In genomic region chr19:1093811-1094553, GRCh38 we compare ENCODE assay signal across 9 cellular contexts. TPM values are rescaled to one million over a fixed set of nuclear protein-coding genes. Genes with fewer than 3 reads are reported as not detected.
DNase-seq lines count a peak whose midpoint lies in the region; ATAC-seq and TF ChIP-seq lines count a peak whose summit lies in the region.
"Had no signal": no experiment of that assay in that cellular context is flagged by ENCODE, and none has a peak within 500 bp of the region (broad histone marks: within the 10 kb centered on the region; RNA-seq: fewer than 3 reads in every experiment).

No MANE protein-coding gene starts in this region.

- H3K4me1 ChIP-seq in heart left ventricle (peaks cover 5 to 48% (median 16%) of the 10 kb centered on the region in 12 donors), mammary epithelial cell (ENCODE audit: insufficient read depth, low read length) (peaks cover 14% of the 10 kb centered on the region), mesodermal cell (ENCODE audit: control insufficient read depth, insufficient read depth, low read length, poor library complexity, severe bottlenecking) (peaks cover 14% of the 10 kb centered on the region), vagina (peaks cover 32% of the 10 kb centered on the region)

- ATAC-seq in heart left ventricle: no peak

- CTCF ChIA-PET in mammary epithelial cell (lab: Charles Lee; ENCODE audit: low non-redundant PET): interaction anchor here (0.7 kb wide), 1 partner anchor 53 kb away, joined by 9 read pairs; no protein-coding TSS in a partner anchor

- peaks cover 32% of the 10 kb centered on the region for H3K79me2 ChIP-seq in mammary epithelial cell (ENCODE audit: insufficient read depth, low read length)

- peak in 1 of 5 donors; percentile 24 for DNase-seq in heart left ventricle
- no peak for DNase-seq in cardiac septum (ENCODE audit: low spot score)
- no peak for DNase-seq in mammary epithelial cell
- no peak for DNase-seq in vagina (ENCODE audit: extremely low spot score in 2 of 2)
- no peak for DNase-seq in T1000 (lab: John Stamatoyannopoulos, UW)
- DNase-seq in NCI-H2081 treated with DMSO at 0.1 percent for 48 hours (lab: John Stamatoyannopoulos, UW): no peak
- no peak for DNase-seq in epidermal melanocyte (ENCODE audit: insufficient read length, low spot score)
- DNase-seq: NCI-H2029 treated with DMSO at 0.1 percent for 48 hours had no signal

- dilution Hi-C loops in mammary epithelial cell (cut with HindIII; ENCODE audit: low sequenced_read_pairs): no loop called here

- WGBS in heart left ventricle, 4 donors: 65 to 67% (median 66%) methylated on average over 28 to 32 of the region's 32 CpGs
- WGBS in mammary epithelial cell (ENCODE audit: low coverage, missing lambda C conversion rate): 41% methylated on average over 7 of the region's 32 CpGs
- WGBS in mesodermal cell (ENCODE audit: insufficient coverage in 2 of 2), 2 experiments: 86 to 87% methylated on average over 31 to 32 of the region's 32 CpGs

- peaks cover 0 to 47% (median 40%) of the 10 kb centered on the region in 9 donors for H3K36me3 ChIP-seq in heart left ventricle
- peaks cover 3% of the 10 kb centered on the region for H3K36me3 ChIP-seq in mammary epithelial cell (ENCODE audit: insufficient read depth, low read length)
- peaks cover 42% of the 10 kb centered on the region for H3K36me3 ChIP-seq in mesodermal cell (ENCODE audit: control insufficient read depth, insufficient read depth, low read length)
- peaks cover 0 to 31% of the 10 kb centered on the region in 2 donors for H3K36me3 ChIP-seq in vagina

- TF ChIP-seq CTCF in heart left ventricle (IDR thresholded peaks at IDR 0.05): no peak
- no peak for TF ChIP-seq CTCF in mammary epithelial cell (conservative IDR thresholded peaks at IDR 0.05 in 1 of 2, IDR thresholded peaks at IDR 0.05 in 1 of 2; ENCODE audit: extremely low read depth in 1 of 2, insufficient read depth in 1 of 2, low read depth in 1 of 2, low read length in 2 of 2)
- no peak for TF ChIP-seq CTCF in vagina (IDR thresholded peaks at IDR 0.05)

- H4K20me1 ChIP-seq in mammary epithelial cell (ENCODE audit: insufficient read depth, low read length): no peaks in the 10 kb centered on the region

- in situ Hi-C loops in mammary epithelial cell (cut with MboI; ENCODE audit: low sequenced_read_pairs in 2 of 2): no loop called here

- no peak overlapping the region for H2AFZ ChIP-seq in mammary epithelial cell (ENCODE audit: low read depth, low read length)

- peak overlapping the region; percentile 67 to 97 (median 88) for H3K4me3 ChIP-seq in heart left ventricle
- H3K4me3 ChIP-seq in mammary epithelial cell (replicated peaks in 1 of 3; ENCODE audit: insufficient read depth in 1 of 3, low read depth in 2 of 3, low read length in 3 of 3): peak overlapping the region; percentile 98 to 100 (median 100)
- peak overlapping the region; percentile 93 for H3K4me3 ChIP-seq in mesodermal cell (ENCODE audit: extremely low read depth, insufficient read depth, low read length, poor library complexity, severe bottlenecking)
- peak overlapping the region; percentile 76 to 99 for H3K4me3 ChIP-seq in vagina

- no TSS peak for BruUV-seq in mammary epithelial cell (replicated peaks; lab: Mats Ljungman, UMichigan)

- peak overlapping the region; percentile 78 for H3K9ac ChIP-seq in mammary epithelial cell (ENCODE audit: insufficient read depth, low read length)

- H3K4me2 ChIP-seq in mammary epithelial cell (ENCODE audit: insufficient read depth, low read depth, low read length): peak overlapping the region; percentile 98

- no peak for TF ChIP-seq POLR2A in heart left ventricle (IDR thresholded peaks at IDR 0.05)
- no peak for TF ChIP-seq POLR2A in vagina (IDR thresholded peaks at IDR 0.05)

- H3K9me3 ChIP-seq in heart left ventricle (no peaks in the 10 kb centered on the region), mammary epithelial cell (replicated peaks; ENCODE audit: insufficient read depth, low read length) (no peaks in the 10 kb centered on the region), mesodermal cell (ENCODE audit: control insufficient read depth, low read length) (no peaks in the 10 kb centered on the region), vagina (no peaks in the 10 kb centered on the region)

- peak overlapping the region in 3 of 12 donors; percentile 77 to 88 (median 83) for H3K27ac ChIP-seq in heart left ventricle
- peak overlapping the region; percentile 74 for H3K27ac ChIP-seq in mammary epithelial cell (ENCODE audit: insufficient read depth, low read depth, low read length)
- H3K27ac ChIP-seq in mesodermal cell (ENCODE audit: low read depth, low read length, severe bottlenecking): no peak overlapping the region
- H3K27ac ChIP-seq in vagina: peak overlapping the region; percentile 80

- intact Hi-C loops in heart left ventricle (cut with DNase I) (loop anchor here in 1 of 10 donors (5.0 kb wide), 2 partner anchors 52 to 67 kb away; partner anchors contain the start of genes ABCA7 and CNN2), cardiac septum (cut with DNase I) (loop anchor here (10.0 kb wide), 1 partner anchor 169 kb away; the partner anchor contains the start of gene ARID3A), mammary epithelial cell (cut with micrococcal nuclease) (loop anchor here (2.0 kb wide), 2 partner anchors 53 to 73 kb away; partner anchors contain the start of genes ABCA7, RNU6-2 and TMEM259), vagina (cut with DNase I) (no loop called here)

- H3K27me3 ChIP-seq in heart left ventricle (no peaks in the 10 kb centered on the region), mammary epithelial cell (ENCODE audit: insufficient read depth, low read length) (no peaks in the 10 kb centered on the region), vagina (no peaks in the 10 kb centered on the region)

RNA-seq across cellular contexts. Expression of gene POLR2E, which starts 1.2 kb away (rescaled TPM):
- total RNA-seq in heart left ventricle: 100 to 1,000 TPM; 116 to 220 (median 139) TPM
- 100 to 1,000 TPM; 161 to 209 TPM for polyA plus RNA-seq in heart left ventricle
- 125 TPM for total RNA-seq in cardiac septum
- total RNA-seq in mammary epithelial cell: 100 to 1,000 TPM in 1 of 2 donors, 10 to 100 TPM in 1; 63.7 to 233 TPM
- 258 TPM for polyA plus RNA-seq in mammary epithelial cell
- 118 TPM for polyA minus RNA-seq in mammary epithelial cell
- polyA plus RNA-seq in mesodermal cell (2013, experiment 1 of 2): 223 TPM
- 199 TPM for polyA plus RNA-seq in mesodermal cell (2013, experiment 2 of 2)
- total RNA-seq in vagina: 83.7 TPM

RNA-seq across cellular contexts. Expression of gene GPX4, which starts 9.8 kb away (rescaled TPM):
- total RNA-seq in heart left ventricle (100 to 1,000 TPM; 251 to 590 (median 289) TPM), cardiac septum (243 TPM), mammary epithelial cell (100 to 1,000 TPM; 154 to 216 TPM), vagina (524 TPM)
- polyA plus RNA-seq in heart left ventricle (100 to 1,000 TPM; 377 to 558 TPM), mammary epithelial cell (357 TPM)
- polyA minus RNA-seq in mammary epithelial cell: 97.5 TPM
- 579 TPM for polyA plus RNA-seq in mesodermal cell (2013, experiment 1 of 2)
- 487 TPM for polyA plus RNA-seq in mesodermal cell (2013, experiment 2 of 2)

RNA-seq across cellular contexts. Expression of gene ARHGAP45, which starts 27.0 kb away (rescaled TPM):
- 10 to 100 TPM in 3 of 9 donors, 1 to 10 TPM in 6; 1.6 to 38.2 (median 5.1) TPM for total RNA-seq in heart left ventricle
- polyA plus RNA-seq in heart left ventricle: 1 to 10 TPM; 4.1 to 4.7 TPM
- 3.7 TPM for total RNA-seq in cardiac septum
- total RNA-seq in mammary epithelial cell: 1 to 10 TPM in 1 of 2 donors, under 1 TPM in 1; 0.94 to 6.0 TPM
- 1.3 TPM for polyA plus RNA-seq in mammary epithelial cell
- 0.10 TPM for polyA minus RNA-seq in mammary epithelial cell
- 5.1 TPM for polyA plus RNA-seq in mesodermal cell (2013, experiment 1 of 2)
- 3.8 TPM for polyA plus RNA-seq in mesodermal cell (2013, experiment 2 of 2)
- 36.8 TPM for total RNA-seq in vagina

RNA-seq across cellular contexts. Expression of gene ABCA7, which starts 54.1 kb away (rescaled TPM):
- total RNA-seq in heart left ventricle: 10 to 100 TPM in 4 of 9 donors, 1 to 10 TPM in 5; 5.9 to 12.4 (median 9.2) TPM
- 1 to 10 TPM; 2.9 to 8.8 TPM for polyA plus RNA-seq in heart left ventricle
- total RNA-seq in cardiac septum: 10.5 TPM
- total RNA-seq in mammary epithelial cell: 10 to 100 TPM; 14.3 to 28.4 TPM
- polyA plus RNA-seq in mammary epithelial cell: 7.4 TPM
- polyA minus RNA-seq in mammary epithelial cell: 21.8 TPM
- polyA plus RNA-seq in mesodermal cell (2013, experiment 1 of 2): 12.9 TPM
- polyA plus RNA-seq in mesodermal cell (2013, experiment 2 of 2): 13.2 TPM
- total RNA-seq in vagina: 29.5 TPM
